9 cellular contexts compared by ENCODE assay signal in genomic region chr9:127796899-127797370, GRCh38. TPM values are rescaled to one million over a fixed set of nuclear protein-coding genes. Genes with fewer than 3 reads are reported as not detected.
DNase-seq lines count a peak whose midpoint lies in the region; ATAC-seq and TF ChIP-seq lines count a peak whose summit lies in the region.
"Had no signal": no experiment of that assay in that cellular context is flagged by ENCODE, and none has a peak within 500 bp of the region (broad histone marks: within the 10 kb centered on the region; RNA-seq: fewer than 3 reads in every experiment).

No MANE protein-coding gene starts in this region.

- no peak overlapping the region for H3K4me3 ChIP-seq in choroid plexus epithelial cell (ENCODE audit: low read depth, low read length)
- no peak overlapping the region for H3K4me3 ChIP-seq in smooth muscle cell
- no peak overlapping the region for H3K4me3 ChIP-seq in tibial artery

- H3K9me3 ChIP-seq in smooth muscle cell (replicated peaks; ENCODE audit: low read depth) (no peaks in the 10 kb centered on the region), tibial artery (no peaks in the 10 kb centered on the region)

- H3K79me2 ChIP-seq in smooth muscle cell (ENCODE audit: low read depth), result no peaks in the 10 kb centered on the region

- H4K20me1 ChIP-seq in smooth muscle cell (ENCODE audit: low read depth), result peaks cover 30% of the 10 kb centered on the region

- no peak for DNase-seq in activated CD4-positive, alpha-beta T cell treated with anti-CD3 and anti-CD28 coated beads for 36 hours
- no peak for DNase-seq in activated CD4-positive, alpha-beta T cell treated with anti-CD3 and anti-CD28 coated beads, Interleukin-2, amount 50 U/mL, for 48 hours
- DNase-seq in NCI-H2029 treated with DMSO at 0.1 percent for 48 hours (lab: John Stamatoyannopoulos, UW) (peak; percentile 67), choroid plexus epithelial cell (ENCODE audit: low read depth) (peak; percentile 28), smooth muscle cell (lab: John Stamatoyannopoulos, UW; ENCODE audit: unreplicated experiment) (no peak), islet precursor cell (no peak), tibial artery (no peak)
- no peak for DNase-seq in stimulated activated CD8-positive, alpha-beta memory T cell treated with anti-CD3 and anti-CD28 coated beads, Interleukin-4, amount 100 ng/mL, for 48 hours
- DNase-seq: NCI-H2081 had no signal

- H3K4me1 ChIP-seq in smooth muscle cell (ENCODE audit: low read depth), result peaks cover under 1% of the 10 kb centered on the region
- peaks cover 0 to 16% (median 2%) of the 10 kb centered on the region in 4 donors for H3K4me1 ChIP-seq in tibial artery

- H3K27me3 Mint-ChIP-seq in activated CD4-positive, alpha-beta T cell treated with anti-CD3 and anti-CD28 coated beads for 36 hours, result no peaks in the 10 kb centered on the region

- no peak overlapping the region for H2AFZ ChIP-seq in smooth muscle cell (ENCODE audit: low read depth)

- H3K36me3 ChIP-seq in smooth muscle cell (ENCODE audit: low read depth) (no peaks in the 10 kb centered on the region), tibial artery (peaks cover 0 to 19% (median 11%) of the 10 kb centered on the region in 3 donors)

- peaks cover 4% of the 10 kb centered on the region for H3F3A ChIP-seq in smooth muscle cell (ENCODE audit: low read depth)

- WGBS in smooth muscle cell (ENCODE audit: low lambda C conversion rate), result 50% methylated on average over 11 of the region's 11 CpGs

- H3K4me1 Mint-ChIP-seq in activated CD4-positive, alpha-beta T cell treated with anti-CD3 and anti-CD28 coated beads for 36 hours, result peaks cover 29% of the 10 kb centered on the region

- intact Hi-C loops in activated CD4-positive, alpha-beta T cell treated with anti-CD3 and anti-CD28 coated beads for 36 hours (cut with DNase I, micrococcal nuclease), result no loop called here
- intact Hi-C loops in tibial artery (cut with DNase I; ENCODE audit: low total_unique reads), result no loop called here

- no peaks in the 10 kb centered on the region for H3K9me3 Mint-ChIP-seq in activated CD4-positive, alpha-beta T cell treated with anti-CD3 and anti-CD28 coated beads for 36 hours (ENCODE audit: low read depth)

- peak overlapping the region; percentile 2 for H3K4me2 ChIP-seq in smooth muscle cell

- no peak overlapping the region for H3K9ac ChIP-seq in smooth muscle cell (ENCODE audit: low read depth)

- peak overlapping the region; percentile 35 for H3K4me3 Mint-ChIP-seq in activated CD4-positive, alpha-beta T cell treated with anti-CD3 and anti-CD28 coated beads for 36 hours

- TF ChIP-seq CTCF in choroid plexus epithelial cell (conservative IDR thresholded peaks at IDR 0.05; ENCODE audit: low read depth, low read length) (no peak), smooth muscle cell (IDR thresholded peaks at IDR 0.05; ENCODE audit: borderline replicate concordance, insufficient read depth, poor library complexity, severe bottlenecking) (no peak), tibial artery (IDR thresholded peaks at IDR 0.05) (no peak)

- peak overlapping the region; percentile 62 for H3K27ac Mint-ChIP-seq in activated CD4-positive, alpha-beta T cell treated with anti-CD3 and anti-CD28 coated beads for 36 hours

- no peak overlapping the region for H3K27ac ChIP-seq in smooth muscle cell (ENCODE audit: low read depth)
- no peak overlapping the region for H3K27ac ChIP-seq in tibial artery

- CTCF ChIA-PET in activated CD4-positive, alpha-beta T cell treated with anti-CD3 and anti-CD28 coated beads for 36 hours (lab: Charles Lee), result interaction anchor here (1.3 to 1.9 kb wide), 2 partner anchors 62 to 124 kb away, joined by 3 to 5 read pairs; partner anchors contain the start of gene TOR2A

- H3K36me3 Mint-ChIP-seq in activated CD4-positive, alpha-beta T cell treated with anti-CD3 and anti-CD28 coated beads for 36 hours (ENCODE audit: low read depth), result peaks cover 10% of the 10 kb centered on the region

- peak; percentile 22 for ATAC-seq in activated CD4-positive, alpha-beta T cell treated with anti-CD3 and anti-CD28 coated beads for 36 hours

- POLR2A ChIA-PET in activated CD4-positive, alpha-beta T cell treated with anti-CD3 and anti-CD28 coated beads for 36 hours (lab: Charles Lee), result interaction anchor here (0.6 kb wide), 2 partner anchors 9 to 44 kb away, joined by 3 to 6 read pairs; no protein-coding TSS in a partner anchor

- H3K27me3 ChIP-seq in smooth muscle cell (ENCODE audit: low read depth), result no peaks in the 10 kb centered on the region
- H3K27me3 ChIP-seq in tibial artery, result no peaks in the 10 kb centered on the region

RNA-seq across cellular contexts. Expression of gene FPGS, which starts 5.7 kb away (rescaled TPM):
- 10 to 100 TPM; 71.9 to 80.4 TPM for total RNA-seq in activated CD4-positive, alpha-beta T cell treated with anti-CD3 and anti-CD28 coated beads for 36 hours
- 9.2 and 12.9 TPM in 2 replicates for total RNA-seq in smooth muscle cell
- polyA plus RNA-seq in smooth muscle cell, result 26.2 and 34.9 TPM in 2 replicates

RNA-seq across cellular contexts. Expression of gene CDK9, which starts 11.1 kb away (rescaled TPM):
- 10 to 100 TPM; 63.8 to 80.4 TPM for total RNA-seq in activated CD4-positive, alpha-beta T cell treated with anti-CD3 and anti-CD28 coated beads for 36 hours
- 38.2 and 48.0 TPM in 2 replicates for total RNA-seq in smooth muscle cell
- polyA plus RNA-seq in smooth muscle cell, result 61.4 and 68.6 TPM in 2 replicates

RNA-seq across cellular contexts. Expression of gene SH2D3C, which starts 18.5 kb away (rescaled TPM):
- total RNA-seq in activated CD4-positive, alpha-beta T cell treated with anti-CD3 and anti-CD28 coated beads for 36 hours, result 10 to 100 TPM; 30.3 to 35.2 TPM
- total RNA-seq in smooth muscle cell, result 1.5 TPM in 1 of 2 replicates, not detected in the other
- polyA plus RNA-seq in smooth muscle cell, result 0.54 and 0.83 TPM in 2 replicates

RNA-seq across cellular contexts. Expression of gene ENG, which starts 57.5 kb away (rescaled TPM):
- total RNA-seq in activated CD4-positive, alpha-beta T cell treated with anti-CD3 and anti-CD28 coated beads for 36 hours, result 10 to 100 TPM; 13.9 to 15.2 TPM
- 11.1 and 12.6 TPM in 2 replicates for total RNA-seq in smooth muscle cell
- polyA plus RNA-seq in smooth muscle cell, result 42.4 and 54.1 TPM in 2 replicates

Comparison
In these comparisons a context has a peak if more than half of its experiments do, and no peak if none do; other contexts are left out.
1. DNase-seq: peak in NCI-H2029 treated with DMSO at 0.1 percent for 48 hours (single experiment) and choroid plexus epithelial cell (single experiment); none in activated CD4-positive, alpha-beta T cell treated with anti-CD3 and anti-CD28 coated beads for 36 hours (single experiment), activated CD4-positive, alpha-beta T cell treated with anti-CD3 and anti-CD28 coated beads, Interleukin-2, amount 50 U/mL, for 48 hours (0 of 2), smooth muscle cell (single experiment), stimulated activated CD8-positive, alpha-beta memory T cell treated with anti-CD3 and anti-CD28 coated beads, Interleukin-4, amount 100 ng/mL, for 48 hours (single experiment), islet precursor cell (single experiment) and tibial artery (0 of 2).
2. RNA of gene SH2D3C, which starts 18.5 kb away (total RNA-seq): 30.3 to 35.2 TPM in activated CD4-positive, alpha-beta T cell treated with anti-CD3 and anti-CD28 coated beads for 36 hours; 1.5 TPM in smooth muscle cell; every median in the first group is over 10 times any median in the second.